Comparison of ENCODE assay signal across 23 cellular contexts in genomic region chr20:16531485-16531884, GRCh38.
"Had no signal": no experiment of that assay in that cellular context is flagged by ENCODE, and none has a peak within 500 bp of the region (broad histone marks: within the 10 kb centered on the region; RNA-seq: fewer than 3 reads in every experiment).

No MANE protein-coding gene starts in this region.

- H3K27ac ChIP-seq: VCaP had no signal

- ATAC-seq: activated CD4-positive, alpha-beta T cell treated with anti-CD3 and anti-CD28 coated beads for 36 hours; activated T-helper 17 cell treated with anti-CD3 and anti-CD28 coated beads, Interleukin-2, amount 50 U/mL, for 72 hours; T-cell had no signal

- H3K4me3 Mint-ChIP-seq: activated CD4-positive, alpha-beta memory T cell treated with anti-CD3 and anti-CD28 coated beads, Interleukin-2, amount 10 ng/mL, durations not matched to agents 7 days and 5 days; activated CD4-positive, alpha-beta T cell treated with anti-CD3 and anti-CD28 coated beads for 36 hours; activated naive CD4-positive, alpha-beta T cell treated with anti-CD3 and anti-CD28 coated beads for 36 hours; activated naive CD8-positive, alpha-beta T cell; activated T-helper 17 cell treated with anti-CD3 and anti-CD28 coated beads, Interleukin-2, amount 50 U/mL, for 72 hours; brain; T-cell had no signal

- H3K27me3 Mint-ChIP-seq: activated CD4-positive, alpha-beta memory T cell treated with anti-CD3 and anti-CD28 coated beads, Interleukin-2, amount 10 ng/mL, durations not matched to agents 7 days and 5 days; activated CD4-positive, alpha-beta T cell treated with anti-CD3 and anti-CD28 coated beads for 36 hours; activated naive CD8-positive, alpha-beta T cell; activated T-helper 17 cell treated with anti-CD3 and anti-CD28 coated beads, Interleukin-2, amount 50 U/mL, for 72 hours; brain; T-cell had no signal

- FAIRE-seq: astrocyte, RCC 7860 had no signal

- DNase-seq: activated CD4-positive, alpha-beta memory T cell treated with anti-CD3 and anti-CD28 coated beads, Interleukin-2, amount 10 ng/mL, durations not matched to agents 7 days and 5 days; activated CD4-positive, alpha-beta T cell treated with anti-CD3 and anti-CD28 coated beads for 36 hours; activated CD4-positive, alpha-beta T cell treated with anti-CD3 and anti-CD28 coated beads, Interleukin-2, amount 50 U/mL, for 1 hour; activated gamma-delta T cell; activated naive CD4-positive, alpha-beta T cell treated with anti-CD3 and anti-CD28 coated beads for 36 hours; activated T-cell treated with anti-CD3 and anti-CD28 coated beads for 4 hours; activated T-cell treated with anti-CD3 and anti-CD28 coated beads, Interleukin-2, amount 50 U/mL, for 48 hours; amygdala; MM.1S; NCI-H1105; NCI-H1436; NCI-H1694 treated with DMSO at 0.1 percent for 48 hours; NCI-H2029 treated with DMSO at 0.1 percent for 48 hours; NCI-H510A treated with DMSO at 0.1 percent for 48 hours; NCI-H69; SIG-M5; T-cell had no signal

- H3K9me3 Mint-ChIP-seq: activated CD4-positive, alpha-beta memory T cell treated with anti-CD3 and anti-CD28 coated beads, Interleukin-2, amount 10 ng/mL, durations not matched to agents 7 days and 5 days; activated naive CD4-positive, alpha-beta T cell treated with anti-CD3 and anti-CD28 coated beads for 36 hours; activated T-helper 17 cell treated with anti-CD3 and anti-CD28 coated beads, Interleukin-2, amount 50 U/mL, for 72 hours; brain; T-cell had no signal

- H3K4me1 Mint-ChIP-seq: activated CD4-positive, alpha-beta memory T cell treated with anti-CD3 and anti-CD28 coated beads, Interleukin-2, amount 10 ng/mL, durations not matched to agents 7 days and 5 days; activated CD4-positive, alpha-beta T cell treated with anti-CD3 and anti-CD28 coated beads for 36 hours; activated T-helper 17 cell treated with anti-CD3 and anti-CD28 coated beads, Interleukin-2, amount 50 U/mL, for 72 hours had no signal

- H3K27ac Mint-ChIP-seq: activated CD4-positive, alpha-beta memory T cell treated with anti-CD3 and anti-CD28 coated beads, Interleukin-2, amount 10 ng/mL, durations not matched to agents 7 days and 5 days; activated CD4-positive, alpha-beta T cell treated with anti-CD3 and anti-CD28 coated beads for 36 hours; activated naive CD4-positive, alpha-beta T cell treated with anti-CD3 and anti-CD28 coated beads for 36 hours; activated naive CD8-positive, alpha-beta T cell; activated T-helper 17 cell treated with anti-CD3 and anti-CD28 coated beads, Interleukin-2, amount 50 U/mL, for 72 hours; brain; T-cell had no signal
